Comparison of ENCODE assay signal across 8 cellular contexts in the genomic region with DNA sequence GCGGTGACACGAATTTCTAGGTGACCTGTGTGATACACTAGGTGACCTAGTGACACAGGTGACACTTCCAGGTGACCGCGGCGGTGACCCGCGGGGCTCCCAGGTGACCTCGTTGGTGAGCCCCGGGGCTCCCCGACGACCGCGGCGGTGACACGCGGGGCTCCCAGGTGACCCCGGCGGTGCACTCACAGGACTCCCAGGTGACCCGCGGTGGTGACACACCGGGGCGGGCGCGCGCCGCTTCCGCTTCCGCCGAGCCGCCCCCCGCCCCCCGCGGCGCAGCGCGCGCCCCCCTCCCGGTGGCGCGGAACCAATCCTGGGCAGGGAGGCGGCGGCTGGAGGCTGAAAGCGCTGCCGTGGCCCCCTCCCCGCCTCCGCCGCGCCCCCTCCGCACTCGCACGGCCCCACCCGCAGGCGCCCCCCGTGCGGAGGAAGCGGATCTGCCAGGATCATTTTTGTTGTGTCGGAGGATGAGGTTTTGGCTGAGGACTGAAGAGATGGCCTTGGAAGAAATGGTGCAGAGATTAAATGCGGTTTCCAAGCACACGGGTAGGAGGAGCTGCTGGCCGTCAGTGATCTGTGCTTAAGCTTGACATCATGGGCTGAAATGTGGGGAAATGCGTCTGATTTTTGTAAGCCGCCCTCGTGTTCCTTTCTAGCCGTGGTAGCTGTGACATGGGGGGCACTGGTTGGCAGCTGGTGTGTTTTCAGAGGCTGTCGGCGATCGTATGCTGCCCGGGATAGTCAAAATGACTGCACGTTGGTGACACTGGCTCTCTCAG. TPM values are rescaled to one million over a fixed set of nuclear protein-coding genes. Genes with fewer than 3 reads are reported as not detected.
A peak's percentile ranks its signal among the peaks of the same experiment; 100 is the strongest.
DNase-seq lines count a peak whose midpoint lies in the region; ATAC-seq and TF ChIP-seq lines count a peak whose summit lies in the region.

A gene with protein sequence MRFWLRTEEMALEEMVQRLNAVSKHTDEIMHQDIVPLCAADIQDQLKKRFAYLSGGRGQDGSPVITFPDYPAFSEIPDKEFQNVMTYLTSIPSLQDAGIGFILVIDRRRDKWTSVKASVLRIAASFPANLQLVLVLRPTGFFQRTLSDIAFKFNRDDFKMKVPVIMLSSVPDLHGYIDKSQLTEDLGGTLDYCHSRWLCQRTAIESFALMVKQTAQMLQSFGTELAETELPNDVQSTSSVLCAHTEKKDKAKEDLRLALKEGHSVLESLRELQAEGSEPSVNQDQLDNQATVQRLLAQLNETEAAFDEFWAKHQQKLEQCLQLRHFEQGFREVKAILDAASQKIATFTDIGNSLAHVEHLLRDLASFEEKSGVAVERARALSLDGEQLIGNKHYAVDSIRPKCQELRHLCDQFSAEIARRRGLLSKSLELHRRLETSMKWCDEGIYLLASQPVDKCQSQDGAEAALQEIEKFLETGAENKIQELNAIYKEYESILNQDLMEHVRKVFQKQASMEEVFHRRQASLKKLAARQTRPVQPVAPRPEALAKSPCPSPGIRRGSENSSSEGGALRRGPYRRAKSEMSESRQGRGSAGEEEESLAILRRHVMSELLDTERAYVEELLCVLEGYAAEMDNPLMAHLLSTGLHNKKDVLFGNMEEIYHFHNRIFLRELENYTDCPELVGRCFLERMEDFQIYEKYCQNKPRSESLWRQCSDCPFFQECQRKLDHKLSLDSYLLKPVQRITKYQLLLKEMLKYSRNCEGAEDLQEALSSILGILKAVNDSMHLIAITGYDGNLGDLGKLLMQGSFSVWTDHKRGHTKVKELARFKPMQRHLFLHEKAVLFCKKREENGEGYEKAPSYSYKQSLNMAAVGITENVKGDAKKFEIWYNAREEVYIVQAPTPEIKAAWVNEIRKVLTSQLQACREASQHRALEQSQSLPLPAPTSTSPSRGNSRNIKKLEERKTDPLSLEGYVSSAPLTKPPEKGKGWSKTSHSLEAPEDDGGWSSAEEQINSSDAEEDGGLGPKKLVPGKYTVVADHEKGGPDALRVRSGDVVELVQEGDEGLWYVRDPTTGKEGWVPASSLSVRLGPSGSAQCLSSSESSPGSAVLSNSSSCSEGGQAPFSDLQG (plus strand): TSS at position 305 of the 782 bp plus-strand sequence. CDS start 166 bp downstream, at position 471.

- no peaks in the 10 kb centered on the region for H4K20me1 ChIP-seq in PC-3 (ENCODE audit: low read length)

- intact Hi-C loops in MCF 10A (cut with micrococcal nuclease) (no loop called here), PC-3 (cut with micrococcal nuclease) (no loop called here), testis (cut with DNase I; ENCODE audit: low total_unique reads) (no loop called here)

- peak within 1 kb of the TSS; percentile 56 for H2AFZ ChIP-seq in PC-3 (ENCODE audit: low read length)

- H3K4me2 ChIP-seq in PC-3 (ENCODE audit: low read length): peak within 1 kb of the TSS; percentile 84

- H3K9me3 Mint-ChIP-seq in MCF 10A (ENCODE audit: unreplicated experiment) (peaks cover 8% of the 10 kb centered on the region), glutamatergic neuron (ENCODE audit: unreplicated experiment) (peaks cover 6% of the 10 kb centered on the region), osteocyte (ENCODE audit: unreplicated experiment) (no peaks in the 10 kb centered on the region)

- H3K36me3 Mint-ChIP-seq in MCF 10A (ENCODE audit: insufficient read depth, unreplicated experiment) (peaks cover 6% of the 10 kb centered on the region), glutamatergic neuron (ENCODE audit: unreplicated experiment) (peaks cover 15% of the 10 kb centered on the region), osteocyte (ENCODE audit: unreplicated experiment) (peaks cover 3% of the 10 kb centered on the region)

- no peak within 1 kb of the TSS for H3K27ac ChIP-seq in PC-3 (ENCODE audit: low read length)
- H3K27ac ChIP-seq in testis: no peak within 1 kb of the TSS

- H3K27me3 ChIP-seq in PC-3 (ENCODE audit: low read length) (peaks cover 15% of the 10 kb centered on the region; the same call in 1 of the 2 replicates), testis (no peaks in the 10 kb centered on the region)

- H3K79me2 ChIP-seq in PC-3 (ENCODE audit: low read length): no peaks in the 10 kb centered on the region

- H3K4me3 Mint-ChIP-seq in MCF 10A (ENCODE audit: unreplicated experiment) (no peak within 1 kb of the TSS), glutamatergic neuron (ENCODE audit: unreplicated experiment) (peak within 1 kb of the TSS; percentile 97), osteocyte (ENCODE audit: unreplicated experiment) (peak within 1 kb of the TSS; percentile 80)

- 0 out of 2 replicates have a peak within 1 kb of the TSS, but pooled peaks have one; percentile 17 for H3K9ac ChIP-seq in PC-3 (ENCODE audit: low read length)

- BruUV-seq in MCF 10A (replicated peaks; lab: Mats Ljungman, UMichigan): no TSS peak
- no TSS peak for BruUV-seq in PC-3 (replicated peaks; lab: Mats Ljungman, UMichigan)

- H3K4me3 ChIP-seq in PC-3 (ENCODE audit: low read length): peak within 1 kb of the TSS; percentile 66
- H3K4me3 ChIP-seq in testis: peak within 1 kb of the TSS; percentile 50 to 51

- peak; percentile 70 for ATAC-seq in PC-3

- 0% methylated on average over 28 of the region's 69 CpGs; no CpG with 5 or more reads in 1 of the 2 donors for WGBS in testis, 2 donors

- no peaks in the 10 kb centered on the region for H3K9me2 ChIP-seq in PC-3 (replicated peaks; ENCODE audit: low read length)

- peaks cover 81% of the 10 kb centered on the region for H3K27me3 Mint-ChIP-seq in MCF 10A (ENCODE audit: insufficient read depth, unreplicated experiment)
- peaks cover 7% of the 10 kb centered on the region for H3K27me3 Mint-ChIP-seq in glutamatergic neuron (ENCODE audit: unreplicated experiment)
- peaks cover 62% of the 10 kb centered on the region for H3K27me3 Mint-ChIP-seq in osteocyte (ENCODE audit: unreplicated experiment)

- in situ Hi-C loops in T47D (cut with HindIII; ENCODE audit: low pct_unique_long_range_greater_than_20kb, low sequenced_read_pairs): no loop called here

- TF ChIP-seq POLR2A in testis (IDR thresholded peaks at IDR 0.05): no peak

- CTCF ChIA-PET in MCF 10A (lab: Yijun Ruan, JAX): interaction anchor here (1.1 kb wide), 1 partner anchor 66 kb away, joined by 4 read pairs; no protein-coding TSS in a partner anchor
- CTCF ChIA-PET in PC-3 (lab: Charles Lee): no interaction called here

- POLR2A ChIA-PET in MCF 10A (lab: Yijun Ruan, JAX): no interaction called here
- POLR2A ChIA-PET in PC-3 (lab: Charles Lee; ENCODE audit: unreplicated experiment): no interaction called here

- no peaks in the 10 kb centered on the region for H3F3A ChIP-seq in PC-3 (ENCODE audit: low read length, unreplicated experiment)

- no peak within 1 kb of the TSS for H3K27ac Mint-ChIP-seq in MCF 10A (ENCODE audit: low read depth, unreplicated experiment)
- H3K27ac Mint-ChIP-seq in glutamatergic neuron (ENCODE audit: unreplicated experiment): peak within 1 kb of the TSS; percentile 83
- peak within 1 kb of the TSS; percentile 62 for H3K27ac Mint-ChIP-seq in osteocyte (ENCODE audit: unreplicated experiment)

- TF ChIP-seq CTCF in MCF 10A (IDR thresholded peaks at IDR 0.05; ENCODE audit: unreplicated experiment) (no peak), PC-3 (conservative IDR thresholded peaks at IDR 0.05; ENCODE audit: low read depth, low read length) (0 out of 2 replicates have a peak, but pooled peaks have one; percentile 24), glutamatergic neuron (IDR thresholded peaks at IDR 0.05; ENCODE audit: partially characterized antibody, unreplicated experiment) (peak; percentile 1), osteocyte (IDR thresholded peaks at IDR 0.05) (peak; percentile 40), testis (IDR thresholded peaks at IDR 0.05) (peak in 2 of 3 experiments; percentile 19 to 26)

- H3K4me1 Mint-ChIP-seq in MCF 10A (ENCODE audit: insufficient read depth, unreplicated experiment) (no peaks in the 10 kb centered on the region), glutamatergic neuron (ENCODE audit: low read depth, unreplicated experiment) (peaks cover 12% of the 10 kb centered on the region), osteocyte (ENCODE audit: unreplicated experiment) (peaks cover 6% of the 10 kb centered on the region)

- H3K9me3 ChIP-seq in PC-3 (ENCODE audit: low read length): no peaks in the 10 kb centered on the region
- H3K9me3 ChIP-seq in testis: no peaks in the 10 kb centered on the region

- H3K4me1 ChIP-seq in PC-3 (ENCODE audit: insufficient read depth, low read length): no peaks in the 10 kb centered on the region
- peaks cover 16% of the 10 kb centered on the region for H3K4me1 ChIP-seq in testis

- peak; percentile 64 to 77 for DNase-seq in T47D (ENCODE audit: low read depth in 1 of 2, low spot score in 1 of 2)
- no peak for DNase-seq in MCF 10A (ENCODE audit: unreplicated experiment)
- DNase-seq in PC-3: peak; percentile 45
- peak; percentile 57 for DNase-seq in activated gamma-delta T cell treated with Interleukin-2 at 50 U/mL for 16 hours
- DNase-seq in glutamatergic neuron: peak; percentile 70
- no peak for DNase-seq in osteocyte (ENCODE audit: extremely low spot score, unreplicated experiment)
- DNase-seq in testis: peak; percentile 59
- no peak for DNase-seq in HK-2 (ENCODE audit: unreplicated experiment)

- H3K36me3 ChIP-seq in PC-3 (ENCODE audit: low read depth, low read length) (no peaks in the 10 kb centered on the region), testis (ENCODE audit: low read depth, missing control alignments) (no peaks in the 10 kb centered on the region)

RNA-seq across cellular contexts. Expression of the gene that starts here (rescaled TPM):
- total RNA-seq in MCF 10A (2022) (not detected in 2 replicates), PC-3 (2014; rRNA removed) (5.9 and 11.6 TPM in 2 replicates), glutamatergic neuron (ENCODE audit: unreplicated experiment) (83.0 TPM), osteocyte (4.3 and 5.6 TPM in 2 replicates), testis (10 to 100 TPM; 14.6 to 17.6 TPM)
- 5.0 TPM for polyA plus RNA-seq in testis (ENCODE audit: insufficient read depth, low read depth, low replicate concordance)

Comparison
In these comparisons a context has a peak if more than half of its experiments do, and no peak if none do; other contexts are left out.
1. DNase-seq: peak in T47D (2 of 2), PC-3 (single experiment), activated gamma-delta T cell treated with Interleukin-2 at 50 U/mL for 16 hours (single experiment), glutamatergic neuron (single experiment) and testis (single experiment); none in MCF 10A (single experiment), osteocyte (single experiment) and HK-2 (single experiment).